10 cellular contexts compared by ENCODE assay signal in the genomic region with DNA sequence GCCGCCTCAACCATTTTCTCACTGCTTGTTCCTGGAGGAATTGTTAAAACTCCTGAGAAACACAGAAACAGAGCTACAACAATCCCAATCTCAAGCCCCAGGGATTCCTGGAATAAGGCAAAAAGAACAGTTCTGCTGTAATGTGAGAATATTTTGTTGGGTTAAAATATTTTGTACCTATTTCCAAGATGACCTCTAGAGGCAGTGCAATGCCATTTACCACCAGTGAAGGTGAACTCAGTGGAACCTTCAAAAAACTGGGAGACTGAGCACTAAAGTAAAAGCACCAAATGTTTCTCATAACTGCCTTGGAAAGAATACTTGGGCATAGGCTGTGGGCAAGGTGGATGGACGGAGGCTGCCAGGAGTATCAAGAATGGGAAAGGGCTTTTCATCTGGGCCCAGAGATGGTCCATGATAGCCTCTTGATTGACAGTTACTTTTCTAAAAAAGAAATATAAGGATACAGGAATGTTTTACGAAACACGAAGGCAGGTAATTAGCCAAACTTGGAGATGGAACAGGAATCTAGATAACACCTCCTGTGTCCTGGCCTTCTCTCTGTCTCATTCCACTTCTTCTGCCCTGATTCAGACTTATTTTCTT.
DNase-seq lines count a peak whose midpoint lies in the region; ATAC-seq, FAIRE-seq and TF ChIP-seq lines count a peak whose summit lies in the region.
"Had no signal": no experiment of that assay in that cellular context is flagged by ENCODE, and none has a peak within 500 bp of the region (broad histone marks: within the 10 kb centered on the region; RNA-seq: fewer than 3 reads in every experiment).

No MANE protein-coding gene starts in this region.

- no peak overlapping the region for H2BK20ac ChIP-seq in H1 (ENCODE audit: low read length)

- H3K23me2 ChIP-seq in H1 (ENCODE audit: low read depth, low read length): no peaks in the 10 kb centered on the region

- no peak overlapping the region for H3K56ac ChIP-seq in H1 (replicated peaks; ENCODE audit: insufficient read length, low read depth, low read length)

- DNase-seq in GM12864 (ENCODE audit: low read depth): no peak
- DNase-seq in NCI-H1694 (lab: John Stamatoyannopoulos, UW): peak; percentile 18
- DNase-seq in H1 (ENCODE audit: low read depth in 1 of 2, low spot score in 2 of 2): no peak
- no peak for DNase-seq in activated CD4-positive, alpha-beta T cell treated with anti-CD3 and anti-CD28 coated beads, Interleukin-2, amount 10 ng/mL, durations not matched to agents 24 days and 14 days
- no peak for DNase-seq in NCI-H510A treated with DMSO at 0.1 percent for 48 hours (lab: John Stamatoyannopoulos, UW)

- no peak overlapping the region for H2BK120ac ChIP-seq in H1 (replicated peaks; ENCODE audit: low read depth, low read length)

- H4K5ac ChIP-seq in H1 (ENCODE audit: insufficient read length, low read depth, low read length): no peak overlapping the region

- no peak overlapping the region for H2BK15ac ChIP-seq in H1 (ENCODE audit: low read length)

- H2BK12ac ChIP-seq in H1 (ENCODE audit: low read depth, low read length): no peak overlapping the region

- H3K4me3 ChIP-seq in GM12864 (ENCODE audit: low read depth, low read length): no peak overlapping the region
- H3K4me3 ChIP-seq in H1 (ENCODE audit: extremely low read depth in 1 of 4, insufficient read depth in 2 of 4, low read depth in 3 of 4, low read length in 4 of 4): no peak overlapping the region
- no peak overlapping the region for H3K4me3 ChIP-seq in parathyroid adenoma (ENCODE audit: low read depth, low read length)

- no peak overlapping the region for H3K23ac ChIP-seq in H1 (ENCODE audit: insufficient read length)

- no peak overlapping the region for H4K8ac ChIP-seq in H1 (ENCODE audit: extremely low read depth, insufficient read depth, low read length)

- intact Hi-C loops in activated CD4-positive, alpha-beta T cell treated with anti-CD3 and anti-CD28 coated beads, Interleukin-2, amount 10 ng/mL, durations not matched to agents 24 days and 14 days (cut with micrococcal nuclease): no loop called here

- H3K9me3 ChIP-seq in H1 (ENCODE audit: insufficient read depth in 2 of 2, low read depth in 1 of 2, low read length in 1 of 2) (no peaks in the 10 kb centered on the region), parathyroid adenoma (ENCODE audit: control insufficient read depth, low read length) (no peaks in the 10 kb centered on the region)

- POLR2A ChIA-PET in H1 (lab: Charles Lee; ENCODE audit: partially characterized antibody): no interaction called here

- no peak overlapping the region for H3K4me3 Mint-ChIP-seq in activated CD4-positive, alpha-beta T cell treated with anti-CD3 and anti-CD28 coated beads, Interleukin-2, amount 10 ng/mL, durations not matched to agents 24 days and 14 days
- H3K4me3 Mint-ChIP-seq in activated T-helper 17 cell treated with anti-CD3 and anti-CD28 coated beads, Interleukin-2, amount 50 U/mL, for 72 hours: no peak overlapping the region
- H3K4me3 Mint-ChIP-seq: activated naive CD4-positive, alpha-beta T cell treated with anti-CD3 and anti-CD28 coated beads, Interleukin-2, amount 50 U/mL, for 24 hours had no signal

- H3K27me3 ChIP-seq in H1 (replicated peaks in 1 of 4; ENCODE audit: control insufficient read depth in 3 of 4, extremely low read depth in 1 of 4, insufficient read depth in 3 of 4, low read length in 3 of 4) (no peaks in the 10 kb centered on the region), parathyroid adenoma (ENCODE audit: control insufficient read depth, insufficient read depth, low read length) (no peaks in the 10 kb centered on the region)

- no peaks in the 10 kb centered on the region for H3K79me1 ChIP-seq in H1 (ENCODE audit: low read depth, low read length)

- no peak overlapping the region for H3K4me2 ChIP-seq in H1 (ENCODE audit: insufficient read depth in 1 of 2, low read depth in 2 of 2, low read length in 2 of 2)
- H3K4me2 ChIP-seq in parathyroid adenoma (ENCODE audit: low read length): no peak overlapping the region

- H2AK5ac ChIP-seq in H1 (ENCODE audit: low read depth, low read length): no peak overlapping the region

- H4K20me1 ChIP-seq in H1 (replicated peaks in 1 of 2; ENCODE audit: control insufficient read depth in 1 of 2, insufficient read depth in 2 of 2, low read length in 2 of 2): no peaks in the 10 kb centered on the region

- H3K27ac ChIP-seq in H1 (ENCODE audit: low read depth, low read length) (no peak overlapping the region), parathyroid adenoma (no peak overlapping the region)

- ATAC-seq in GM21381 (IDR thresholded peaks at IDR 0.05; ENCODE audit: unreplicated experiment): no peak
- ATAC-seq in activated T-helper 17 cell treated with anti-CD3 and anti-CD28 coated beads, Interleukin-2, amount 50 U/mL, for 72 hours (replicated peaks): no peak
- ATAC-seq: Right ventricle myocardium inferior had no signal

- H3K36me3 ChIP-seq in H1 (ENCODE audit: control insufficient read depth in 2 of 4, insufficient read depth in 4 of 4, low read length in 3 of 4): no peaks in the 10 kb centered on the region
- no peaks in the 10 kb centered on the region for H3K36me3 ChIP-seq in parathyroid adenoma (ENCODE audit: control insufficient read depth, insufficient read depth, low read length)

- no peak overlapping the region for H4K91ac ChIP-seq in H1 (replicated peaks; ENCODE audit: insufficient read length, low read length)

- H3K4me1 ChIP-seq in H1 (replicated peaks in 1 of 4; ENCODE audit: control insufficient read depth in 3 of 4, insufficient read depth in 4 of 4, low read length in 3 of 4) (peaks cover 0 to 2% (median 0%) of the 10 kb centered on the region in 4 experiments; a peak in 1 of 7 replicates), parathyroid adenoma (no peaks in the 10 kb centered on the region)

- no peaks in the 10 kb centered on the region for H3K9me3 Mint-ChIP-seq in activated CD4-positive, alpha-beta T cell treated with anti-CD3 and anti-CD28 coated beads, Interleukin-2, amount 10 ng/mL, durations not matched to agents 24 days and 14 days
- H3K9me3 Mint-ChIP-seq in activated T-helper 17 cell treated with anti-CD3 and anti-CD28 coated beads, Interleukin-2, amount 50 U/mL, for 72 hours: peaks cover 9% of the 10 kb centered on the region

- TF ChIP-seq EP300 in H1 (IDR thresholded peaks at IDR 0.05; ENCODE audit: borderline replicate concordance in 1 of 2, low read depth in 2 of 2, low read length in 2 of 2): no peak

- H3K14ac ChIP-seq in H1 (ENCODE audit: insufficient read length): no peak overlapping the region

- TF ChIP-seq RAD21 in H1 (IDR thresholded peaks at IDR 0.05 in 1 of 2, conservative IDR thresholded peaks at IDR 0.05 in 1 of 2; ENCODE audit: low read depth in 2 of 2, low read length in 2 of 2): peak; percentile 68 to 73

- H2AFZ ChIP-seq in H1 (ENCODE audit: low read length): no peak overlapping the region
- no peak overlapping the region for H2AFZ ChIP-seq in parathyroid adenoma

- H3K36me3 Mint-ChIP-seq in activated CD4-positive, alpha-beta T cell treated with anti-CD3 and anti-CD28 coated beads, Interleukin-2, amount 10 ng/mL, durations not matched to agents 24 days and 14 days (ENCODE audit: low read depth): no peaks in the 10 kb centered on the region
- H3K36me3 Mint-ChIP-seq in activated T-helper 17 cell treated with anti-CD3 and anti-CD28 coated beads, Interleukin-2, amount 50 U/mL, for 72 hours (ENCODE audit: low read depth): no peaks in the 10 kb centered on the region
- H3K36me3 Mint-ChIP-seq: activated naive CD4-positive, alpha-beta T cell treated with anti-CD3 and anti-CD28 coated beads, Interleukin-2, amount 50 U/mL, for 24 hours had no signal

- no peak overlapping the region for H3K27ac Mint-ChIP-seq in activated CD4-positive, alpha-beta T cell treated with anti-CD3 and anti-CD28 coated beads, Interleukin-2, amount 10 ng/mL, durations not matched to agents 24 days and 14 days
- H3K27ac Mint-ChIP-seq in activated T-helper 17 cell treated with anti-CD3 and anti-CD28 coated beads, Interleukin-2, amount 50 U/mL, for 72 hours: no peak overlapping the region
- H3K27ac Mint-ChIP-seq: activated naive CD4-positive, alpha-beta T cell treated with anti-CD3 and anti-CD28 coated beads, Interleukin-2, amount 50 U/mL, for 24 hours had no signal

- no peak overlapping the region for H3K18ac ChIP-seq in H1 (ENCODE audit: extremely low read depth, low read length)

- H3K4ac ChIP-seq in H1 (replicated peaks; ENCODE audit: insufficient read length, low read depth, low read length): no peak overlapping the region

- TF ChIP-seq POLR2A in H1 (IDR thresholded peaks at IDR 0.05; ENCODE audit: control extremely low read depth in 1 of 2, low read depth in 2 of 2, low read length in 2 of 2): no peak

- CTCF ChIA-PET in H1 (lab: Charles Lee; ENCODE audit: partially characterized antibody): interaction anchor here (0.8 to 1.9 kb wide), 14 partner anchors 10 to 333 kb away, joined by 3 to 8 read pairs (median 3); no protein-coding TSS in a partner anchor

- no peak overlapping the region for H2BK5ac ChIP-seq in H1 (ENCODE audit: low read depth, low read length)

- TF ChIP-seq CTCF in GM12864 (IDR thresholded peaks at IDR 0.05; ENCODE audit: low read depth, low read length, missing control alignments) (peak; percentile 18), H1 (IDR thresholded peaks at IDR 0.05; ENCODE audit: control extremely low read depth in 1 of 3, insufficient read depth in 1 of 3, low read depth in 1 of 3, low read length in 3 of 3) (peak in 2 of 3 experiments; percentile 47 to 56; a peak in 2 of 4 replicates), parathyroid adenoma (IDR thresholded peaks at IDR 0.05) (peak; percentile 8)

- no peaks in the 10 kb centered on the region for H3K4me1 Mint-ChIP-seq in activated CD4-positive, alpha-beta T cell treated with anti-CD3 and anti-CD28 coated beads, Interleukin-2, amount 10 ng/mL, durations not matched to agents 24 days and 14 days
- H3K4me1 Mint-ChIP-seq in activated T-helper 17 cell treated with anti-CD3 and anti-CD28 coated beads, Interleukin-2, amount 50 U/mL, for 72 hours: no peaks in the 10 kb centered on the region
- H3K4me1 Mint-ChIP-seq: activated naive CD4-positive, alpha-beta T cell treated with anti-CD3 and anti-CD28 coated beads, Interleukin-2, amount 50 U/mL, for 24 hours had no signal

- H3K79me2 ChIP-seq in H1 (ENCODE audit: control insufficient read depth in 1 of 2, insufficient read depth in 2 of 2, low read length in 2 of 2) (no peaks in the 10 kb centered on the region), parathyroid adenoma (no peaks in the 10 kb centered on the region)

- 81% methylated on average over 4 of the region's 4 CpGs; no CpG with 5 or more reads in 1 of the 2 experiments for WGBS in H1 (ENCODE audit: extremely low coverage in 1 of 2, insufficient coverage in 1 of 2, insufficient read length in 1 of 2, insufficient replicate concordance in 2 of 2, low coverage in 1 of 2, low lambda C conversion rate in 2 of 2, missing lambda C conversion rate in 1 of 2), 2 experiments

- FAIRE-seq in H1 (lab: Jason Lieb, UNC): peak; percentile 66

- H3K9ac ChIP-seq in H1 (replicated peaks in 1 of 4; ENCODE audit: extremely low read depth in 1 of 4, low read depth in 3 of 4, low read length in 3 of 4): no peak overlapping the region
- H3K9ac ChIP-seq in parathyroid adenoma: no peak overlapping the region

- H3K27me3 Mint-ChIP-seq in activated CD4-positive, alpha-beta T cell treated with anti-CD3 and anti-CD28 coated beads, Interleukin-2, amount 10 ng/mL, durations not matched to agents 24 days and 14 days: no peaks in the 10 kb centered on the region
- H3K27me3 Mint-ChIP-seq in activated T-helper 17 cell treated with anti-CD3 and anti-CD28 coated beads, Interleukin-2, amount 50 U/mL, for 72 hours: no peaks in the 10 kb centered on the region
- H3K27me3 Mint-ChIP-seq: activated naive CD4-positive, alpha-beta T cell treated with anti-CD3 and anti-CD28 coated beads, Interleukin-2, amount 50 U/mL, for 24 hours had no signal
